Comparison of ENCODE assay signal across 10 cellular contexts in the genomic region with DNA sequence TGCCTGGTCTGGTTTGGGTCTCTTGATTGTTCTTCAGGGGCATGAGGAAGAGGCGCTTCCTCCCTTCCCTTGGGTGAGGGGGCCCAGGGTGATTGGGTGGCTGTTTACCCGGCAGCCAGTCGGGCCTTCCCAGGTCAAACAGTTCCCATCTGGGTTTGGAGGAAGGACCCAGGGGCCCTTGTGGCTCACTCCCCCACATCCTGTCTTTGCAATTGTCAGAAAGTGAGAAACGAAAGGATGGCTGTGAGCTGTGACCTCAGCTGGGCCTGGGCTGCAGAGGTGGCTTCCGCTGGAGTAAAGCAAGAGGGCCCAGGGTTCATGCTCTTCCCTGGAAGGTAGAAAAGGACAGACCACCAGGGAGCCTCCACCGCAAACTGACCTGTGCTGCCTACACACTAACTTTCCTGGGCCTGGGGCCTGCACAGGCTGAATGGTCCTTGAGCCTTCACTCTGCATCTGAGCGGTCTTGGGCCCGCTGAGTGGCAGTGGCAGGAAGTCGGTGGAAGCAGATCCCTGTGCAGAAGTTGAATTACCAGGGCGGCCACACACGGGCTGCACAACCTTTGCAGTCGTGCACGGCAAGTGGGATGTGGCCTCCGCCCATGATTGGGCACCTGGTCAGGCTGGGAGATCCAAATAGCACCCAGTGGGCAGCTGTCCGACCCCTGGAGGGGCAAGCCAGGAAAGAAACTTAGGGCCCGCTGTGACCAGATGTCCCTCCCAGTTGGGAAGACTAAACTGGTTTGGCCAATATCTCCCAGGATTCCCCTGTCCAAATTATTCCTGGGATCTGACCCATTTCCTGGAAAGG. TPM values are rescaled to one million over a fixed set of nuclear protein-coding genes. Genes with fewer than 3 reads are reported as not detected.
DNase-seq lines count a peak whose midpoint lies in the region; ATAC-seq and TF ChIP-seq lines count a peak whose summit lies in the region.
"Had no signal": no experiment of that assay in that cellular context is flagged by ENCODE, and none has a peak within 500 bp of the region (broad histone marks: within the 10 kb centered on the region; RNA-seq: fewer than 3 reads in every experiment).

No MANE protein-coding gene starts in this region.

- H3K36me3 ChIP-seq in SU-DHL-6 (ENCODE audit: low read length), result peaks cover 7% of the 10 kb centered on the region; the same call in 1 of the 2 replicates
- H3K36me3 ChIP-seq in MG63, result peaks cover 61% of the 10 kb centered on the region

- H3K4me3 ChIP-seq in SU-DHL-6 (ENCODE audit: insufficient read depth, low read length, poor library complexity, severe bottlenecking) (no peak overlapping the region), MG63 (no peak overlapping the region)

- peaks cover 61% of the 10 kb centered on the region for H3K36me3 Mint-ChIP-seq in dendritic cell treated with granulocyte-macrophage colony-stimulating factor and Interleukin-4, amounts not matched to agents 40 ng/mL and 50 ng/mL, for 4 days (ENCODE audit: low read depth)

- H3K27ac Mint-ChIP-seq in dendritic cell treated with granulocyte-macrophage colony-stimulating factor and Interleukin-4, amounts not matched to agents 40 ng/mL and 50 ng/mL, for 4 days, result peak overlapping the region; percentile 77

- H3K27ac ChIP-seq in SU-DHL-6 (ENCODE audit: low read depth, low read length), result peak overlapping the region; percentile 100

- H3K4me2 ChIP-seq in SU-DHL-6 (ENCODE audit: low read depth, low read length, poor library complexity, severe bottlenecking), result no peak overlapping the region

- peaks cover 89% of the 10 kb centered on the region for H3F3A ChIP-seq in SU-DHL-6 (ENCODE audit: insufficient read depth)

- ATAC-seq in GM18511 (IDR thresholded peaks at IDR 0.05; ENCODE audit: unreplicated experiment) (peak; percentile 58), HG02852 (IDR thresholded peaks at IDR 0.05; ENCODE audit: unreplicated experiment) (peak; percentile 51), GM21576 (IDR thresholded peaks at IDR 0.05; ENCODE audit: unreplicated experiment) (no peak)

- TF ChIP-seq CTCF in SU-DHL-6 (IDR thresholded peaks at IDR 0.05; ENCODE audit: insufficient read depth, low read length, poor library complexity, severe bottlenecking), result no peak

- intact Hi-C loops in dendritic cell treated with granulocyte-macrophage colony-stimulating factor and Interleukin-4, amounts not matched to agents 40 ng/mL and 50 ng/mL, for 4 days (cut with micrococcal nuclease), result loop anchor here (2.0 to 5.0 kb wide), 2 partner anchors 63 to 86 kb away; a partner anchor contains a TSS

- no peak overlapping the region for H3K4me3 Mint-ChIP-seq in dendritic cell treated with granulocyte-macrophage colony-stimulating factor and Interleukin-4, amounts not matched to agents 40 ng/mL and 50 ng/mL, for 4 days

- DNase-seq in stimulated activated CD4-positive, alpha-beta T cell treated with anti-CD3 and anti-CD28 coated beads, Interleukin-2, amount 100 ng/mL, for 48 hours, result peak; percentile 57
- DNase-seq in MG63 (no peak), DMS79 (lab: John Stamatoyannopoulos, UW) (no peak)

- H3K27me3 Mint-ChIP-seq in dendritic cell treated with granulocyte-macrophage colony-stimulating factor and Interleukin-4, amounts not matched to agents 40 ng/mL and 50 ng/mL, for 4 days, result no peaks in the 10 kb centered on the region

- H3K4me1 Mint-ChIP-seq in dendritic cell treated with granulocyte-macrophage colony-stimulating factor and Interleukin-4, amounts not matched to agents 40 ng/mL and 50 ng/mL, for 4 days (ENCODE audit: low read depth), result peaks cover 76% of the 10 kb centered on the region

- H2AFZ ChIP-seq in SU-DHL-6 (ENCODE audit: low read depth, low read length, severe bottlenecking), result no peak overlapping the region

- no peaks in the 10 kb centered on the region for H3K27me3 ChIP-seq in SU-DHL-6 (ENCODE audit: low read length)
- H3K27me3 ChIP-seq in MG63, result no peaks in the 10 kb centered on the region

- no peaks in the 10 kb centered on the region for H3K9me3 ChIP-seq in SU-DHL-6 (ENCODE audit: insufficient read depth, low read length)
- peaks cover 2% of the 10 kb centered on the region; the same call in 1 of the 2 replicates for H3K9me3 ChIP-seq in MG63

- no peaks in the 10 kb centered on the region for H3K9me2 ChIP-seq in SU-DHL-6 (replicated peaks; ENCODE audit: insufficient read depth, low read length)

- no peaks in the 10 kb centered on the region for H3K9me3 Mint-ChIP-seq in dendritic cell treated with granulocyte-macrophage colony-stimulating factor and Interleukin-4, amounts not matched to agents 40 ng/mL and 50 ng/mL, for 4 days

- no peaks in the 10 kb centered on the region; the same call in 1 of the 2 replicates for H4K20me1 ChIP-seq in SU-DHL-6 (ENCODE audit: low read depth, low read length)

- H3K79me2 ChIP-seq in SU-DHL-6 (ENCODE audit: insufficient read depth, low read length), result peaks cover 17% of the 10 kb centered on the region

- no peak overlapping the region for H3K9ac ChIP-seq in SU-DHL-6 (ENCODE audit: low read length)

RNA-seq across cellular contexts. Expression of a gene that starts 5.3 kb away (rescaled TPM):
- 0.07 TPM in 1 of 2 replicates, not detected in the other for total RNA-seq in MG63 (2014; rRNA removed; shearing (Covaris generic); ENCODE audit: low replicate concordance)
- total RNA-seq: temporal lobe had no signal

RNA-seq across cellular contexts. Expression of a gene that starts 11.2 kb away (rescaled TPM):
- 107 and 142 TPM in 2 replicates for total RNA-seq in MG63 (2014; rRNA removed; shearing (Covaris generic); ENCODE audit: low replicate concordance)

RNA-seq across cellular contexts. Expression of a gene that starts 11.7 kb away (rescaled TPM):
- total RNA-seq in MG63 (2014; rRNA removed; shearing (Covaris generic); ENCODE audit: low replicate concordance), result 1,133 and 2,559 TPM in 2 replicates

RNA-seq across cellular contexts. Expression of a gene that starts 26.9 kb away (rescaled TPM):
- total RNA-seq in MG63 (2014; rRNA removed; shearing (Covaris generic); ENCODE audit: low replicate concordance), result not detected in 2 replicates
- total RNA-seq: glomerular endothelial cell, temporal lobe had no signal

RNA-seq across cellular contexts. Expression of a gene that starts 27.3 kb away (rescaled TPM):
- not detected in 2 replicates for total RNA-seq in MG63 (2014; rRNA removed; shearing (Covaris generic); ENCODE audit: low replicate concordance)
- total RNA-seq: glomerular endothelial cell, temporal lobe had no signal

Comparison
In these comparisons a context has a peak if more than half of its experiments do, and no peak if none do; other contexts are left out.
1. DNase-seq: peak in stimulated activated CD4-positive, alpha-beta T cell treated with anti-CD3 and anti-CD28 coated beads, Interleukin-2, amount 100 ng/mL, for 48 hours (2 of 2); none in MG63 (single experiment) and DMS79 (single experiment).